In the genomic region with DNA sequence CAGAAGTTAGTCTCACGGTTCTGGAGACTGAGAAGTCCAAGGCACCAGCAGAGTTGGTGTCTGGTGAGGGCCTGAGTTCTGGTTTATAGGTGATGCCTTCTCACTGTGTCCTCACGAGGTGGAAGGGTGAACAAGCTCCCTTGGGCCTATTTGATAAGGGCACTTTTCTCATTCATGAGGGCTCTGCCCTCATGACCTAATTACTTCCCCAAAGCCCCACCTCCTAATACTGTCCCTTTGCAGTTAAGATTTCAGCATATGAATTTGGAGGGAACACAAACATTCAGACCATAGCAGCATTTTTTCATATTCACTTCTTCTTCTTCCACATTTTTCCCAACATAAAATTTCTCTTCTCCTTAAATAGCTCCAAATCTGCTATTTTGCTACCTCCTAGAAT, we compare ENCODE assay signal across 20 cellular contexts. TPM values are rescaled to one million over a fixed set of nuclear protein-coding genes. Genes with fewer than 3 reads are reported as not detected.
A peak's percentile ranks its signal among the peaks of the same experiment; 100 is the strongest.
DNase-seq lines count a peak whose midpoint lies in the region; ATAC-seq, FAIRE-seq and TF ChIP-seq lines count a peak whose summit lies in the region.
"Had no signal": no experiment of that assay in that cellular context is flagged by ENCODE, and none has a peak within 500 bp of the region (broad histone marks: within the 10 kb centered on the region; RNA-seq: fewer than 3 reads in every experiment).

No MANE protein-coding gene starts in this region.

- H3K4me3 ChIP-seq in HepG2 (replicated peaks in 1 of 3; ENCODE audit: insufficient read depth in 1 of 3, low read depth in 2 of 3, low read length in 3 of 3), result no peak overlapping the region
- no peak overlapping the region for H3K4me3 ChIP-seq in upper lobe of right lung
- no peak overlapping the region for H3K4me3 ChIP-seq in PC-3 (ENCODE audit: low read length)
- H3K4me3 ChIP-seq: A549, GM23248 had no signal

- 100% methylated on average over 1 of the region's 2 CpGs for WGBS in HepG2 (ENCODE audit: low lambda C conversion rate)

- intact Hi-C loops in HepG2 (cut with micrococcal nuclease; ENCODE audit: unreplicated experiment) (no loop called here), upper lobe of right lung (cut with DNase I) (no loop called here), PC-3 (cut with micrococcal nuclease) (loop anchor here (5.0 kb wide), 1 partner anchor 90 kb away; no protein-coding TSS in a partner anchor)

- no peaks in the 10 kb centered on the region for H3K9me3 Mint-ChIP-seq in natural killer cell treated with Interleukin-12 subunit alpha and Interleukin-12 subunit beta and Interleukin-15 and Interleukin-18, amount 100 ng/mL, for 72 hours
- H3K9me3 Mint-ChIP-seq: CD4-positive, alpha-beta memory T cell had no signal

- TF ChIP-seq RAD21 in HepG2 (CRISPR knock-in tag; IDR thresholded peaks at IDR 0.05), result no peak

- H3K27ac ChIP-seq in HepG2 (ENCODE audit: extremely low read length, insufficient read depth, low read length), result no peak overlapping the region
- no peak overlapping the region for H3K27ac ChIP-seq in upper lobe of right lung
- no peak overlapping the region for H3K27ac ChIP-seq in PC-3 (ENCODE audit: low read length)
- H3K27ac ChIP-seq: A549, GM23248 had no signal

- TSS peak; percentile 28 for BruUV-seq in HepG2 (replicated peaks; lab: Mats Ljungman, UMichigan)
- BruUV-seq in PC-3 (replicated peaks; lab: Mats Ljungman, UMichigan), result no TSS peak

- CTCF ChIA-PET in HepG2 (lab: Yijun Ruan, JAX; ENCODE audit: low intra/inter-chr PET ratio, low total read pairs) (no interaction called here), PC-3 (lab: Charles Lee) (interaction anchor here (0.6 kb wide), 1 partner anchor 669 kb away, joined by 5 read pairs; no protein-coding TSS in a partner anchor)

- DNase-seq in NOMO-1 (lab: John Stamatoyannopoulos, UW; ENCODE audit: unreplicated experiment in 2 of 2) (peak; percentile 11 to 12), NOMO-1 treated with dmso at 0.1 percent for 144 hours (lab: John Stamatoyannopoulos, UW; ENCODE audit: unreplicated experiment) (no peak), HepG2 (ENCODE audit: low spot score) (no peak), upper lobe of right lung (no peak), PC-3 (no peak)
- no peak for DNase-seq in natural killer cell treated with Interleukin-12 subunit alpha and Interleukin-12 subunit beta and Interleukin-15 and Interleukin-18, amount 100 ng/mL, for 72 hours (ENCODE audit: low spot score)
- DNase-seq: 8988T; ACHN; C1 segment of cervical spinal cord; Calu3; CD4-positive, alpha-beta memory T cell; COR-L47; DMS53; DMS79 treated with DMSO at 0.1 percent for 48 hours; GF-D8; GM23248; H7; HCEC 1CT had no signal

- no peak for TF ChIP-seq POLR2A in HepG2 (IDR thresholded peaks at IDR 0.05; ENCODE audit: insufficient read depth in 1 of 2, low read depth in 2 of 2, low read length in 2 of 2)

- H3K4me1 ChIP-seq in HepG2 (ENCODE audit: insufficient read depth, low read length) (no peaks in the 10 kb centered on the region), upper lobe of right lung (no peaks in the 10 kb centered on the region), PC-3 (ENCODE audit: insufficient read depth, low read length) (no peaks in the 10 kb centered on the region)
- H3K4me1 ChIP-seq: A549 had no signal

- H3K4me2 ChIP-seq in HepG2 (ENCODE audit: low read depth, low read length) (no peak overlapping the region), PC-3 (ENCODE audit: low read length) (no peak overlapping the region)
- H3K4me2 ChIP-seq: A549 had no signal

- H3K9me2 ChIP-seq in PC-3 (replicated peaks; ENCODE audit: low read length), result no peaks in the 10 kb centered on the region

- in situ Hi-C loops in HepG2 (cut with HindIII; ENCODE audit: extremely low pct_ligation_motif_present, low pct_unique_long_range_greater_than_20kb), result no loop called here

- no peaks in the 10 kb centered on the region for H3F3A ChIP-seq in PC-3 (ENCODE audit: low read length, unreplicated experiment)

- no peak for FAIRE-seq in HepG2 (lab: Jason Lieb, UNC)
- FAIRE-seq: A549, H1 had no signal

- H3K27ac Mint-ChIP-seq in natural killer cell treated with Interleukin-12 subunit alpha and Interleukin-12 subunit beta and Interleukin-15 and Interleukin-18, amount 100 ng/mL, for 72 hours, result no peak overlapping the region

- TF ChIP-seq EP300 in HepG2 (IDR thresholded peaks at IDR 0.05; ENCODE audit: low read depth in 2 of 2, low read length in 2 of 2), result no peak
- no peak for TF ChIP-seq EP300 in HepG2 (CRISPR knock-in tag; IDR thresholded peaks at IDR 0.05; ENCODE audit: borderline replicate concordance)

- H3K4me3 Mint-ChIP-seq in natural killer cell treated with Interleukin-12 subunit alpha and Interleukin-12 subunit beta and Interleukin-15 and Interleukin-18, amount 100 ng/mL, for 72 hours, result no peak overlapping the region
- H3K4me3 Mint-ChIP-seq: CD4-positive, alpha-beta memory T cell had no signal

- H3K27me3 ChIP-seq in HepG2 (ENCODE audit: control insufficient read depth in 1 of 2, insufficient read depth in 2 of 2, low read length in 2 of 2) (no peaks in the 10 kb centered on the region), upper lobe of right lung (no peaks in the 10 kb centered on the region), PC-3 (ENCODE audit: low read length) (no peaks in the 10 kb centered on the region)

- no peaks in the 10 kb centered on the region for H3K27me3 Mint-ChIP-seq in natural killer cell treated with Interleukin-12 subunit alpha and Interleukin-12 subunit beta and Interleukin-15 and Interleukin-18, amount 100 ng/mL, for 72 hours
- H3K27me3 Mint-ChIP-seq: CD4-positive, alpha-beta memory T cell had no signal

- H3K9ac ChIP-seq in HepG2 (ENCODE audit: insufficient read depth, low read depth, low read length), result no peak overlapping the region
- no peak overlapping the region for H3K9ac ChIP-seq in PC-3 (ENCODE audit: low read length)
- H3K9ac ChIP-seq: GM23248 had no signal

- H3K36me3 ChIP-seq in HepG2 (replicated peaks in 1 of 2; ENCODE audit: control insufficient read depth in 1 of 2, insufficient read depth in 2 of 2, low read length in 2 of 2), result peaks cover 5 to 34% of the 10 kb centered on the region in 2 experiments; a peak in 4 of 5 replicates
- peaks cover 4% of the 10 kb centered on the region for H3K36me3 ChIP-seq in upper lobe of right lung
- no peaks in the 10 kb centered on the region for H3K36me3 ChIP-seq in PC-3 (ENCODE audit: low read depth, low read length)

- no peak for TF ChIP-seq CTCF in HepG2 (CRISPR knock-in tag; IDR thresholded peaks at IDR 0.05)
- no peak for TF ChIP-seq CTCF in upper lobe of right lung (IDR thresholded peaks at IDR 0.05)
- no peak for TF ChIP-seq CTCF in PC-3 (conservative IDR thresholded peaks at IDR 0.05; ENCODE audit: low read depth, low read length)

- H3K36me3 Mint-ChIP-seq in natural killer cell treated with Interleukin-12 subunit alpha and Interleukin-12 subunit beta and Interleukin-15 and Interleukin-18, amount 100 ng/mL, for 72 hours, result no peaks in the 10 kb centered on the region

- H4K20me1 ChIP-seq in HepG2 (ENCODE audit: insufficient read depth, low read length), result no peaks in the 10 kb centered on the region
- H4K20me1 ChIP-seq in PC-3 (ENCODE audit: low read length), result no peaks in the 10 kb centered on the region

- POLR2A ChIA-PET in HepG2 (lab: Yijun Ruan, JAX) (no interaction called here), PC-3 (lab: Charles Lee; ENCODE audit: unreplicated experiment) (no interaction called here)

- H3K79me2 ChIP-seq in HepG2 (ENCODE audit: insufficient read depth, low read length), result no peaks in the 10 kb centered on the region
- H3K79me2 ChIP-seq in PC-3 (ENCODE audit: low read length), result no peaks in the 10 kb centered on the region

- no peaks in the 10 kb centered on the region for H3K9me3 ChIP-seq in HepG2 (ENCODE audit: low read length)
- H3K9me3 ChIP-seq in upper lobe of right lung, result no peaks in the 10 kb centered on the region
- H3K9me3 ChIP-seq in PC-3 (ENCODE audit: low read length), result no peaks in the 10 kb centered on the region
- H3K9me3 ChIP-seq: A549 had no signal

- H2AFZ ChIP-seq in HepG2 (ENCODE audit: low read length) (no peak overlapping the region), PC-3 (ENCODE audit: low read length) (no peak overlapping the region)
- H2AFZ ChIP-seq: GM23248 had no signal

- no peaks in the 10 kb centered on the region for H3K4me1 Mint-ChIP-seq in natural killer cell treated with Interleukin-12 subunit alpha and Interleukin-12 subunit beta and Interleukin-15 and Interleukin-18, amount 100 ng/mL, for 72 hours (ENCODE audit: low read depth in 2 of 2)
- H3K4me1 Mint-ChIP-seq: CD4-positive, alpha-beta memory T cell had no signal

- ATAC-seq in HepG2 (no peak), upper lobe of right lung (peak; percentile 78), PC-3 (no peak)
- no peak for ATAC-seq in natural killer cell treated with Interleukin-12 subunit alpha and Interleukin-12 subunit beta and Interleukin-15 and Interleukin-18, amount 100 ng/mL, for 72 hours
- ATAC-seq: A549 had no signal

TF ChIP-seq in HepG2, 621 proteins besides CTCF, POLR2A, EP300 and RAD21 (continues in another document):
- no peak for TF ChIP-seq HOXD1 (CRISPR knock-in tag; IDR thresholded peaks at IDR 0.05)

RNA-seq across cellular contexts. Expression of a gene that starts 41.5 kb away (rescaled TPM):
- 24.2 and 40.0 TPM in 2 replicates for total RNA-seq in HepG2 (2016; rRNA removed; fragmentation: Illumina TruSeq; extraction: Trizol)
- total RNA-seq in HepG2 (2016; cell fraction: cytosol; rRNA removed; fragmentation: Illumina TruSeq; extraction: Trizol; ENCODE audit: low read depth), result 13.6 and 15.2 TPM in 2 replicates
- 24.9 and 39.6 TPM in 2 replicates for total RNA-seq in HepG2 (2016; cell fraction: insoluble cytoplasmic fraction; rRNA removed; fragmentation: Illumina TruSeq; extraction: Trizol)
- total RNA-seq in HepG2 (2016; cell fraction: membrane; rRNA removed; fragmentation: Illumina TruSeq; extraction: Trizol), result 29.5 and 32.0 TPM in 2 replicates
- 45.6 and 52.4 TPM in 2 replicates for total RNA-seq in HepG2 (2016; cell fraction: nucleus; rRNA removed; fragmentation: Illumina TruSeq; extraction: Trizol)
- 27.9 and 30.0 TPM in 2 replicates for polyA plus RNA-seq in HepG2 (2011; rRNA removed)
- 19.8 and 29.4 TPM in 2 replicates for polyA plus RNA-seq in HepG2 (2011; cell fraction: cytosol; rRNA removed)
- 25.5 and 31.3 TPM in 2 replicates for polyA plus RNA-seq in HepG2 (2011; cell fraction: nucleus; rRNA removed)
- polyA plus RNA-seq in HepG2 (2012), result 18.7 and 20.4 TPM in 2 replicates
- 7.9 and 8.4 TPM in 2 replicates for polyA plus RNA-seq in HepG2 (2016; cell fraction: cytosol; fragmentation: Illumina TruSeq; extraction: Trizol; ENCODE audit: low read depth)
- 28.3 and 31.2 TPM in 2 replicates for polyA plus RNA-seq in HepG2 (2016; cell fraction: insoluble cytoplasmic fraction; fragmentation: Illumina TruSeq; extraction: Trizol; ENCODE audit: low read depth)
- polyA plus RNA-seq in HepG2 (2016; cell fraction: membrane; fragmentation: Illumina TruSeq; extraction: Trizol; ENCODE audit: low read depth), result 19.0 and 19.8 TPM in 2 replicates
- 61.2 and 62.8 TPM in 2 replicates for polyA plus RNA-seq in HepG2 (2016; cell fraction: nucleus; fragmentation: Illumina TruSeq; extraction: Trizol; ENCODE audit: insufficient read depth, low read depth)
- polyA minus RNA-seq in HepG2 (2011; rRNA and poly(A)+ RNA removed; ENCODE audit: low replicate concordance), result 43.9 and 54.9 TPM in 2 replicates
- polyA minus RNA-seq in HepG2 (2011; cell fraction: cytosol; rRNA and poly(A)+ RNA removed), result 13.8 and 18.0 TPM in 2 replicates
- polyA minus RNA-seq in HepG2 (2011; cell fraction: nucleus; rRNA and poly(A)+ RNA removed), result 39.3 and 51.3 TPM in 2 replicates
- total RNA-seq in upper lobe of right lung, result 31.6 TPM
- 10 to 100 TPM; 24.9 to 33.2 TPM for total RNA-seq in natural killer cell treated with Interleukin-12 subunit alpha and Interleukin-12 subunit beta and Interleukin-15 and Interleukin-18, amount 100 ng/mL, for 72 hours
- total RNA-seq in PC-3 (2014; rRNA removed), result 25.3 and 28.5 TPM in 2 replicates

Comparison
In these comparisons a context has a peak if more than half of its experiments do, and no peak if none do; other contexts are left out.
1. DNase-seq: peak in NOMO-1 (2 of 2); none in NOMO-1 treated with dmso at 0.1 percent for 144 hours (single experiment), HepG2 (single experiment), upper lobe of right lung (single experiment), natural killer cell treated with Interleukin-12 subunit alpha and Interleukin-12 subunit beta and Interleukin-15 and Interleukin-18, amount 100 ng/mL, for 72 hours (single experiment) and PC-3 (single experiment).